ENCODE assay signal across 1 cellular context in genomic region chr12:110203546-110203945, GRCh38.
TF ChIP-seq lines count a peak whose summit lies in the region.

No MANE protein-coding gene starts in this region.

TF ChIP-seq in SK-N-SH treated with all-trans-retinoic acid at 6 μM for 48 hours, 23 proteins besides CTCF, POLR2A, EP300 and RAD21 (continued from another document):
- no peak for TF ChIP-seq TSHZ2 (CRISPR knock-in tag; IDR thresholded peaks at IDR 0.05)
- TF ChIP-seq CSRNP3 (CRISPR knock-in tag; IDR thresholded peaks at IDR 0.05), result no peak
- 0 out of 2 replicates have a peak, but pooled peaks have one; percentile 14 for TF ChIP-seq ISL1 (CRISPR knock-in tag; IDR thresholded peaks at IDR 0.05)
